In genomic region chr15:101804375-101804774, GRCh38 we compare ENCODE assay signal across 1 cellular context.
TF ChIP-seq lines count a peak whose summit lies in the region.

No MANE protein-coding gene starts in this region.

TF ChIP-seq in IMR-90, 13 proteins besides CTCF, POLR2A, EP300 and RAD21 (continued from another document):
- TF ChIP-seq CHD1 (IDR thresholded peaks at IDR 0.05; ENCODE audit: low read depth, low read length), result no peak
- TF ChIP-seq NFE2L2 (IDR thresholded peaks at IDR 0.05; ENCODE audit: low read depth, low read length), result no peak
- TF ChIP-seq FOS (IDR thresholded peaks at IDR 0.05; ENCODE audit: low read depth, low read length), result no peak
- no peak for TF ChIP-seq RFX5 (IDR thresholded peaks at IDR 0.05; ENCODE audit: low read depth, low read length)
- TF ChIP-seq CEBPB (IDR thresholded peaks at IDR 0.05; ENCODE audit: low read depth, low read length), result no peak
- TF ChIP-seq RCOR1 (IDR thresholded peaks at IDR 0.05; ENCODE audit: insufficient replicate concordance, low read length), result no peak
- TF ChIP-seq MAFK (IDR thresholded peaks at IDR 0.05; ENCODE audit: low read depth, low read length), result no peak
- TF ChIP-seq ELK1 (IDR thresholded peaks at IDR 0.05; ENCODE audit: borderline replicate concordance, low read depth, low read length), result no peak
- no peak for TF ChIP-seq BHLHE40 (IDR thresholded peaks at IDR 0.05; ENCODE audit: low read depth, low read length)
- TF ChIP-seq SMC3 (IDR thresholded peaks at IDR 0.05; ENCODE audit: low read depth, low read length), result no peak
